8 cellular contexts compared by ENCODE assay signal in the genomic region with DNA sequence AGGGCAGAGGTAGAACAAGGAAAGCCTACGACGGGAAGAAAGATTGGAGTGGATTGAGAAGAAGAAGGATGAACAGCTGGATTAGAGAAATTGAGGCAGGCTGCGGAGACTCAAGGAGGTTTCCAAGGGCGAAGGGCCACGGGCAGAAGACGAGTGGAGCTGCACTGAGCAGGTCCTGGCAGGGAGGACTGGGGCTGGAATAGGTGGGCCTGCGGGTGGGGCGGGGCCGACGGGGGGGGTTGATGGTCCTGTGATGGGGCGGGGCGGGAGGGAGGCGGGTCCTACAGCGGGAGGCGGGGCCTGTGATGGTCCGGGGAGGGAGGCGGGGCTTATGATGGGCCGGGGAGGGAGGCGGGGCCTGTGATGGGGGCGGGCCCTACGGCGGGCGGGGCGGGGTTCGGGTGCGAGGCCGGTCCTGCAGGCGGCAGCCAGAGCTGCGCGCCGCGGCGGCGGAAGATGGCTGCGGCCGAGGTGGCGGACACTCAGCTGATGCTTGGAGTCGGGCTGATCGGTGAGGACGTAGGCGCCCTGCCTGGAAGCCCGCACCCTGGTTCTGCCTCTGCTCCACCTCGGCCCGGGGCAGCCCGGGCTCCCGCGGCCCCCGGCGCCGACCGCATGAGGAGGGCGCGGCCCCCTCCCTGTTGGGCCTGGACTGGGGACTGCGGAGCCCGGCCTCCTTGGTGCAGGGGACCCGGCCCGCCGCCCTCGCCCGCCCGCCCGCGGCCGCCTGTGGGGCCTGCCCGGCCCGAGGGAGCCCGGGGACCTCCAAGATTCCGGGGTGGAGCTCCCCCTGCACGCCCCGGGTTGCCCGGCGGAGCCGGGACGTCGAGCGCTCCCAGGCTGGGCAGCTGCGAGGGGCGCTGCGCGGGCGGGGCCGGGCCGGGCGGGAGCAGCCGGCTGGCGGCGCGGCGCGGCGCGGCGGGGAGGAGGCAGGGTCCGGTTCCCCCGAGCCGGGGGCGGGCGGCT. TPM values are rescaled to one million over a fixed set of nuclear protein-coding genes. Genes with fewer than 3 reads are reported as not detected.
DNase-seq lines count a peak whose midpoint lies in the region; ATAC-seq and TF ChIP-seq lines count a peak whose summit lies in the region.

TSS of gene DENND10 (plus strand) at position 427 of the 966 bp plus-strand sequence. CDS start at position 457, 30 bp downstream.

- H3K4me3 Mint-ChIP-seq in naive thymus-derived CD4-positive, alpha-beta T cell = peak within 1 kb of the TSS; percentile 65 to 94 (median 85)
- peak within 1 kb of the TSS; percentile 77 for H3K4me3 Mint-ChIP-seq in stimulated activated effector memory CD8-positive, alpha-beta T cell treated with anti-CD3 and anti-CD28 coated beads, Interleukin-12 subunit alpha, Interleukin-12 subunit beta, amount 100 ng/mL, for 72 hours

- peak within 1 kb of the TSS; percentile 65 for H3K9ac ChIP-seq in fibroblast of lung (ENCODE audit: insufficient read depth, low read length)

- intact Hi-C loops in naive thymus-derived CD4-positive, alpha-beta T cell (cut with micrococcal nuclease) = loop anchor here (1.0 to 10.0 kb wide), 11 partner anchors 13 to 621 kb away; partner anchors contain the start of genes EIF3A (in 2 of the 2), PRDX3 (in 2 of the 2), SFXN4 (in 2 of the 2) and TIAL1 (in 2 of the 2)

- H2AFZ ChIP-seq in fibroblast of lung (ENCODE audit: low read length) = peak within 1 kb of the TSS; percentile 72

- H3K79me2 ChIP-seq in fibroblast of lung (ENCODE audit: control insufficient read depth, insufficient read depth, low read length) = peaks cover 9% of the 10 kb centered on the region

- CTCF ChIA-PET in BJ (lab: Yijun Ruan, JAX) = interaction anchor here (0.6 to 1.2 kb wide), 2 partner anchors 30 to 149 kb away, joined by 3 read pairs; no protein-coding TSS in a partner anchor
- CTCF ChIA-PET in naive thymus-derived CD4-positive, alpha-beta T cell (lab: Charles Lee) = interaction anchor here (1.2 kb wide), 1 partner anchor 312 kb away, joined by 3 read pairs; no protein-coding TSS in a partner anchor

- no peaks in the 10 kb centered on the region for H3K9me3 ChIP-seq in fibroblast of lung (ENCODE audit: control insufficient read depth, insufficient read depth, low read depth, low read length)
- no peaks in the 10 kb centered on the region for H3K9me3 ChIP-seq in naive thymus-derived CD4-positive, alpha-beta T cell (ENCODE audit: control insufficient read depth in 2 of 3, low read length in 3 of 3)

- peak within 1 kb of the TSS; percentile 84 for H3K4me2 ChIP-seq in fibroblast of lung (ENCODE audit: extremely low read depth, insufficient read depth, low read length)

- peaks cover 5 to 35% (median 14%) of the 10 kb centered on the region in 7 donors for H3K4me1 Mint-ChIP-seq in naive thymus-derived CD4-positive, alpha-beta T cell
- H3K4me1 Mint-ChIP-seq in stimulated activated effector memory CD8-positive, alpha-beta T cell treated with anti-CD3 and anti-CD28 coated beads, Interleukin-12 subunit alpha, Interleukin-12 subunit beta, amount 100 ng/mL, for 72 hours = peaks cover 18% of the 10 kb centered on the region

- POLR2A ChIA-PET in BJ (lab: Charles Lee) = interaction anchor here (0.6 kb wide), 2 partner anchors 60 to 147 kb away, joined by 3 to 10 read pairs; no protein-coding TSS in a partner anchor
- POLR2A ChIA-PET in naive thymus-derived CD4-positive, alpha-beta T cell (lab: Charles Lee) = interaction anchor here (0.6 to 5.4 kb wide), 11 partner anchors 8 to 788 kb away, joined by 3 to 53 read pairs (median 3); partner anchors contain the start of genes EIF3A, SEC23IP and SFXN4

- no peaks in the 10 kb centered on the region for H3K4me1 ChIP-seq in fibroblast of lung (ENCODE audit: control insufficient read depth, extremely low read depth, insufficient read depth, low read length)
- H3K4me1 ChIP-seq in naive thymus-derived CD4-positive, alpha-beta T cell (ENCODE audit: control insufficient read depth in 2 of 2, insufficient read depth in 2 of 2, low read length in 2 of 2) = peaks cover 6 to 20% of the 10 kb centered on the region in 2 donors

- DNase-seq in BJ (ENCODE audit: low read depth) (no peak), OCI-M1 (lab: John Stamatoyannopoulos, UW) (peak; percentile 86), fibroblast of lung (ENCODE audit: low read depth in 2 of 2) (peak; percentile 70 to 83)
- peak; percentile 42 to 68 for DNase-seq in activated T-helper 1 cell treated with anti-CD3 and anti-CD28 coated beads, Interleukin-2, amount 50 U/mL, for 16 hours (ENCODE audit: low read depth in 1 of 2, low spot score in 1 of 2)
- peak; percentile 34 to 80 (median 59) for DNase-seq in naive thymus-derived CD4-positive, alpha-beta T cell
- peak; percentile 69 to 83 for DNase-seq in stimulated activated effector memory CD8-positive, alpha-beta T cell treated with anti-CD3 and anti-CD28 coated beads, Interleukin-12 subunit alpha, Interleukin-12 subunit beta, amount 100 ng/mL, for 72 hours (ENCODE audit: low spot score in 2 of 2)

- H3K27ac ChIP-seq in fibroblast of lung (ENCODE audit: insufficient read depth, low read length) = peak within 1 kb of the TSS; percentile 28
- H3K27ac ChIP-seq in naive thymus-derived CD4-positive, alpha-beta T cell (ENCODE audit: low read depth, low read length) = peak within 1 kb of the TSS; percentile 69

- H4K20me1 ChIP-seq in fibroblast of lung (ENCODE audit: control insufficient read depth, extremely low read depth, insufficient read depth, low read length) = no peaks in the 10 kb centered on the region

- H3K36me3 ChIP-seq in BJ (ENCODE audit: control insufficient read depth, insufficient read depth, low read length) = no peaks in the 10 kb centered on the region; the same call in 1 of the 2 replicates
- no peaks in the 10 kb centered on the region for H3K36me3 ChIP-seq in fibroblast of lung (ENCODE audit: control insufficient read depth, insufficient read depth, low read length)
- peaks cover 0 to 5% (median 0%) of the 10 kb centered on the region in 3 experiments for H3K36me3 ChIP-seq in naive thymus-derived CD4-positive, alpha-beta T cell (ENCODE audit: control insufficient read depth in 2 of 3, insufficient read depth in 3 of 3, low read length in 3 of 3)

- no peak for TF ChIP-seq CTCF in BJ (IDR thresholded peaks at IDR 0.05; ENCODE audit: insufficient read depth, low read depth, low read length)
- TF ChIP-seq CTCF in fibroblast of lung (conservative IDR thresholded peaks at IDR 0.05 in 1 of 2, IDR thresholded peaks at IDR 0.05 in 1 of 2; ENCODE audit: low read depth in 1 of 2, low read length in 2 of 2) = no peak

- peak; percentile 84 for ATAC-seq in GM19023 (IDR thresholded peaks at IDR 0.05; ENCODE audit: unreplicated experiment)
- peak; percentile 85 for ATAC-seq in HG03175 (IDR thresholded peaks at IDR 0.05; ENCODE audit: unreplicated experiment)
- peak; percentile 93 for ATAC-seq in naive thymus-derived CD4-positive, alpha-beta T cell
- ATAC-seq in stimulated activated effector memory CD8-positive, alpha-beta T cell treated with anti-CD3 and anti-CD28 coated beads, Interleukin-12 subunit alpha, Interleukin-12 subunit beta, amount 100 ng/mL, for 72 hours = peak; percentile 89

- H3K36me3 Mint-ChIP-seq in naive thymus-derived CD4-positive, alpha-beta T cell = peaks cover 0 to 8% (median 5%) of the 10 kb centered on the region in 5 donors
- H3K36me3 Mint-ChIP-seq in stimulated activated effector memory CD8-positive, alpha-beta T cell treated with anti-CD3 and anti-CD28 coated beads, Interleukin-12 subunit alpha, Interleukin-12 subunit beta, amount 100 ng/mL, for 72 hours = peaks cover 22% of the 10 kb centered on the region

- H3K27me3 Mint-ChIP-seq in naive thymus-derived CD4-positive, alpha-beta T cell = no peaks in the 10 kb centered on the region

- H3K27me3 ChIP-seq in BJ (ENCODE audit: control insufficient read depth, insufficient read depth, low read length) = no peaks in the 10 kb centered on the region
- no peaks in the 10 kb centered on the region for H3K27me3 ChIP-seq in fibroblast of lung (ENCODE audit: control insufficient read depth, insufficient read depth, low read length)
- H3K27me3 ChIP-seq in naive thymus-derived CD4-positive, alpha-beta T cell (ENCODE audit: control insufficient read depth in 2 of 2, insufficient read depth in 2 of 2, low read length in 2 of 2) = no peaks in the 10 kb centered on the region

- peak within 1 kb of the TSS; percentile 62 to 96 (median 84) for H3K27ac Mint-ChIP-seq in naive thymus-derived CD4-positive, alpha-beta T cell
- no peak within 1 kb of the TSS for H3K27ac Mint-ChIP-seq in stimulated activated effector memory CD8-positive, alpha-beta T cell treated with anti-CD3 and anti-CD28 coated beads, Interleukin-12 subunit alpha, Interleukin-12 subunit beta, amount 100 ng/mL, for 72 hours

- H3K4me3 ChIP-seq in BJ (ENCODE audit: low read depth, low read length) = peak within 1 kb of the TSS; percentile 81
- H3K4me3 ChIP-seq in fibroblast of lung (replicated peaks in 1 of 4; ENCODE audit: control extremely low read depth in 1 of 4, insufficient read depth in 1 of 4, low read depth in 3 of 4, low read length in 4 of 4) = peak within 1 kb of the TSS; percentile 72 to 87 (median 77)
- H3K4me3 ChIP-seq in naive thymus-derived CD4-positive, alpha-beta T cell (ENCODE audit: low read length) = peak within 1 kb of the TSS; percentile 45

- H3K9me3 Mint-ChIP-seq in naive thymus-derived CD4-positive, alpha-beta T cell = no peaks in the 10 kb centered on the region
- H3K9me3 Mint-ChIP-seq in stimulated activated effector memory CD8-positive, alpha-beta T cell treated with anti-CD3 and anti-CD28 coated beads, Interleukin-12 subunit alpha, Interleukin-12 subunit beta, amount 100 ng/mL, for 72 hours = no peaks in the 10 kb centered on the region

RNA-seq across cellular contexts. Expression of gene DENND10, which starts in this region (rescaled TPM):
- polyA plus RNA-seq in BJ (2011; rRNA removed) (86.8 and 96.4 TPM in 2 replicates), fibroblast of lung (92.4 and 125 TPM in 2 replicates)
- polyA minus RNA-seq in BJ (2011; rRNA and poly(A)+ RNA removed) = 34.5 and 48.5 TPM in 2 replicates
- 79.1 and 116 TPM in 2 replicates for total RNA-seq in fibroblast of lung
- 50.2 and 61.6 TPM in 2 replicates for polyA plus RNA-seq in fibroblast of lung (2012)
- polyA minus RNA-seq in fibroblast of lung (ENCODE audit: low replicate concordance) = 33.5 and 41.7 TPM in 2 replicates
- 10 to 100 TPM; 22.1 to 41.7 (median 28.8) TPM for total RNA-seq in naive thymus-derived CD4-positive, alpha-beta T cell
- polyA plus RNA-seq in naive thymus-derived CD4-positive, alpha-beta T cell = 10 to 100 TPM; 26.3 to 29.1 TPM
